Comparison of ENCODE assay signal across 2 cellular contexts in the genomic region with DNA sequence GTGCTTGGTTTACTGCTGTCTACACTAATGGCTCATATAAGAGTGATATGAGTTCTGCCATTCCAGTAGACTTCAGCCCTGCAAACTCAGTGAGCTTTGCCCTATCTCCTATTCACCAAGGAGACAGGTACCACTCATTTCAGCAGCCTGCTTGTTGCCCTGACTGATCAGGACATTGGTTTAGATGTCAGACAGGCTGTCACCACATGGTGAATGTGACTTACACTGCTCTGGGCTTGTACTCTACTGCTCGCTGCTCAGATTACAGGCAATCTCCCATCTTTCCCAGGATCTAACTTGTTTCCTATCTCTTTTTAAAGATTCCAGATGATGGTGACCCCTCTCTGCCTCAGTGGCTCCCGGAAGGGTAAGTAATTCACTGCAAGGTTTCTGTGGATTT.
TF ChIP-seq lines count a peak whose summit lies in the region.

No MANE protein-coding gene starts in this region.

TF ChIP-seq in IMR-90, 13 proteins besides CTCF, POLR2A, EP300 and RAD21:
- TF ChIP-seq, protein P1, sequence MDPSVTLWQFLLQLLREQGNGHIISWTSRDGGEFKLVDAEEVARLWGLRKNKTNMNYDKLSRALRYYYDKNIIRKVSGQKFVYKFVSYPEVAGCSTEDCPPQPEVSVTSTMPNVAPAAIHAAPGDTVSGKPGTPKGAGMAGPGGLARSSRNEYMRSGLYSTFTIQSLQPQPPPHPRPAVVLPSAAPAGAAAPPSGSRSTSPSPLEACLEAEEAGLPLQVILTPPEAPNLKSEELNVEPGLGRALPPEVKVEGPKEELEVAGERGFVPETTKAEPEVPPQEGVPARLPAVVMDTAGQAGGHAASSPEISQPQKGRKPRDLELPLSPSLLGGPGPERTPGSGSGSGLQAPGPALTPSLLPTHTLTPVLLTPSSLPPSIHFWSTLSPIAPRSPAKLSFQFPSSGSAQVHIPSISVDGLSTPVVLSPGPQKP (IDR thresholded peaks at IDR 0.05; ENCODE audit: borderline replicate concordance, low read depth, low read length), result no peak
- TF ChIP-seq, protein P2, sequence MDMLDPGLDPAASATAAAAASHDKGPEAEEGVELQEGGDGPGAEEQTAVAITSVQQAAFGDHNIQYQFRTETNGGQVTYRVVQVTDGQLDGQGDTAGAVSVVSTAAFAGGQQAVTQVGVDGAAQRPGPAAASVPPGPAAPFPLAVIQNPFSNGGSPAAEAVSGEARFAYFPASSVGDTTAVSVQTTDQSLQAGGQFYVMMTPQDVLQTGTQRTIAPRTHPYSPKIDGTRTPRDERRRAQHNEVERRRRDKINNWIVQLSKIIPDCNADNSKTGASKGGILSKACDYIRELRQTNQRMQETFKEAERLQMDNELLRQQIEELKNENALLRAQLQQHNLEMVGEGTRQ (IDR thresholded peaks at IDR 0.05; ENCODE audit: low read depth, low read length), result no peak
- TF ChIP-seq FOS (IDR thresholded peaks at IDR 0.05; ENCODE audit: low read depth, low read length) (no peak), CEBPB (IDR thresholded peaks at IDR 0.05; ENCODE audit: low read depth, low read length) (no peak), SMC3 (IDR thresholded peaks at IDR 0.05; ENCODE audit: low read depth, low read length) (no peak), CHD1 (IDR thresholded peaks at IDR 0.05; ENCODE audit: low read depth, low read length) (no peak), RCOR1 (IDR thresholded peaks at IDR 0.05; ENCODE audit: insufficient replicate concordance, low read length) (no peak), MAFK (IDR thresholded peaks at IDR 0.05; ENCODE audit: low read depth, low read length) (no peak), MXI1 (IDR thresholded peaks at IDR 0.05; ENCODE audit: borderline replicate concordance, low read depth, low read length) (no peak)
TF ChIP-seq in IMR-90: peak in this region for 0.

TF ChIP-seq in SK-N-SH treated with all-trans-retinoic acid at 6 μM for 48 hours, 23 proteins besides CTCF, POLR2A, EP300 and RAD21:
- TF ChIP-seq, protein P3, sequence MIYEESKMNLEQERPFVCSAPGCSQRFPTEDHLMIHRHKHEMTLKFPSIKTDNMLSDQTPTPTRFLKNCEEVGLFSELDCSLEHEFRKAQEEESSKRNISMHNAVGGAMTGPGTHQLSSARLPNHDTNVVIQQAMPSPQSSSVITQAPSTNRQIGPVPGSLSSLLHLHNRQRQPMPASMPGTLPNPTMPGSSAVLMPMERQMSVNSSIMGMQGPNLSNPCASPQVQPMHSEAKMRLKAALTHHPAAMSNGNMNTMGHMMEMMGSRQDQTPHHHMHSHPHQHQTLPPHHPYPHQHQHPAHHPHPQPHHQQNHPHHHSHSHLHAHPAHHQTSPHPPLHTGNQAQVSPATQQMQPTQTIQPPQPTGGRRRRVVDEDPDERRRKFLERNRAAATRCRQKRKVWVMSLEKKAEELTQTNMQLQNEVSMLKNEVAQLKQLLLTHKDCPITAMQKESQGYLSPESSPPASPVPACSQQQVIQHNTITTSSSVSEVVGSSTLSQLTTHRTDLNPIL (CRISPR knock-in tag; IDR thresholded peaks at IDR 0.05; ENCODE audit: low read depth), result no peak
- TF ChIP-seq ZC3H10 (CRISPR knock-in tag; IDR thresholded peaks at IDR 0.05) (no peak), ZFP30 (CRISPR knock-in tag; IDR thresholded peaks at IDR 0.05) (no peak), OSR1 (CRISPR knock-in tag; IDR thresholded peaks at IDR 0.05) (no peak), CSDC2 (CRISPR knock-in tag; IDR thresholded peaks at IDR 0.05) (no peak), ZNF70 (CRISPR knock-in tag; IDR thresholded peaks at IDR 0.05) (no peak), ZNF565 (CRISPR knock-in tag; conservative IDR thresholded peaks at IDR 0.05; ENCODE audit: low read depth) (no peak), ISL1 (CRISPR knock-in tag; IDR thresholded peaks at IDR 0.05) (no peak), ARNTL (CRISPR knock-in tag; IDR thresholded peaks at IDR 0.05; ENCODE audit: borderline replicate concordance, low read depth) (no peak), TOX (CRISPR knock-in tag; IDR thresholded peaks at IDR 0.05; ENCODE audit: borderline replicate concordance) (no peak), TCF4 (CRISPR knock-in tag; IDR thresholded peaks at IDR 0.05; ENCODE audit: borderline replicate concordance) (no peak)
- TF ChIP-seq, protein P4, sequence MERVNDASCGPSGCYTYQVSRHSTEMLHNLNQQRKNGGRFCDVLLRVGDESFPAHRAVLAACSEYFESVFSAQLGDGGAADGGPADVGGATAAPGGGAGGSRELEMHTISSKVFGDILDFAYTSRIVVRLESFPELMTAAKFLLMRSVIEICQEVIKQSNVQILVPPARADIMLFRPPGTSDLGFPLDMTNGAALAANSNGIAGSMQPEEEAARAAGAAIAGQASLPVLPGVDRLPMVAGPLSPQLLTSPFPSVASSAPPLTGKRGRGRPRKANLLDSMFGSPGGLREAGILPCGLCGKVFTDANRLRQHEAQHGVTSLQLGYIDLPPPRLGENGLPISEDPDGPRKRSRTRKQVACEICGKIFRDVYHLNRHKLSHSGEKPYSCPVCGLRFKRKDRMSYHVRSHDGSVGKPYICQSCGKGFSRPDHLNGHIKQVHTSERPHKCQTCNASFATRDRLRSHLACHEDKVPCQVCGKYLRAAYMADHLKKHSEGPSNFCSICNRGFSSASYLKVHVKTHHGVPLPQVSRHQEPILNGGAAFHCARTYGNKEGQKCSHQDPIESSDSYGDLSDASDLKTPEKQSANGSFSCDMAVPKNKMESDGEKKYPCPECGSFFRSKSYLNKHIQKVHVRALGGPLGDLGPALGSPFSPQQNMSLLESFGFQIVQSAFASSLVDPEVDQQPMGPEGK (CRISPR knock-in tag; IDR thresholded peaks at IDR 0.05; ENCODE audit: borderline replicate concordance), result no peak
- TF ChIP-seq, protein P5, sequence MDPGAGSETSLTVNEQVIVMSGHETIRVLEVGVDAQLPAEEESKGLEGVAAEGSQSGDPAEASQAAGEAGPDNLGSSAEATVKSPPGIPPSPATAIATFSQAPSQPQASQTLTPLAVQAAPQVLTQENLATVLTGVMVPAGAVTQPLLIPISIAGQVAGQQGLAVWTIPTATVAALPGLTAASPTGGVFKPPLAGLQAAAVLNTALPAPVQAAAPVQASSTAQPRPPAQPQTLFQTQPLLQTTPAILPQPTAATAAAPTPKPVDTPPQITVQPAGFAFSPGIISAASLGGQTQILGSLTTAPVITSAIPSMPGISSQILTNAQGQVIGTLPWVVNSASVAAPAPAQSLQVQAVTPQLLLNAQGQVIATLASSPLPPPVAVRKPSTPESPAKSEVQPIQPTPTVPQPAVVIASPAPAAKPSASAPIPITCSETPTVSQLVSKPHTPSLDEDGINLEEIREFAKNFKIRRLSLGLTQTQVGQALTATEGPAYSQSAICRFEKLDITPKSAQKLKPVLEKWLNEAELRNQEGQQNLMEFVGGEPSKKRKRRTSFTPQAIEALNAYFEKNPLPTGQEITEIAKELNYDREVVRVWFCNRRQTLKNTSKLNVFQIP (CRISPR knock-in tag; IDR thresholded peaks at IDR 0.05; ENCODE audit: borderline replicate concordance, low read depth), result no peak
- TF ChIP-seq, protein P6, sequence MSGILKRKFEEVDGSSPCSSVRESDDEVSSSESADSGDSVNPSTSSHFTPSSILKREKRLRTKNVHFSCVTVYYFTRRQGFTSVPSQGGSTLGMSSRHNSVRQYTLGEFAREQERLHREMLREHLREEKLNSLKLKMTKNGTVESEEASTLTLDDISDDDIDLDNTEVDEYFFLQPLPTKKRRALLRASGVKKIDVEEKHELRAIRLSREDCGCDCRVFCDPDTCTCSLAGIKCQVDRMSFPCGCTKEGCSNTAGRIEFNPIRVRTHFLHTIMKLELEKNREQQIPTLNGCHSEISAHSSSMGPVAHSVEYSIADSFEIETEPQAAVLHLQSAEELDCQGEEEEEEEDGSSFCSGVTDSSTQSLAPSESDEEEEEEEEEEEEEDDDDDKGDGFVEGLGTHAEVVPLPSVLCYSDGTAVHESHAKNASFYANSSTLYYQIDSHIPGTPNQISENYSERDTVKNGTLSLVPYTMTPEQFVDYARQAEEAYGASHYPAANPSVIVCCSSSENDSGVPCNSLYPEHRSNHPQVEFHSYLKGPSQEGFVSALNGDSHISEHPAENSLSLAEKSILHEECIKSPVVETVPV (CRISPR knock-in tag; IDR thresholded peaks at IDR 0.05), result no peak
